In genomic region chr2:233855345-233855744, GRCh38 we compare ENCODE assay signal across 2 cellular contexts.
TF ChIP-seq lines count a peak whose summit lies in the region.

No MANE protein-coding gene starts in this region.

TF ChIP-seq in GM12878, 131 proteins besides CTCF, POLR2A, EP300 and RAD21 (continued from another document):
- TF ChIP-seq, protein P1, sequence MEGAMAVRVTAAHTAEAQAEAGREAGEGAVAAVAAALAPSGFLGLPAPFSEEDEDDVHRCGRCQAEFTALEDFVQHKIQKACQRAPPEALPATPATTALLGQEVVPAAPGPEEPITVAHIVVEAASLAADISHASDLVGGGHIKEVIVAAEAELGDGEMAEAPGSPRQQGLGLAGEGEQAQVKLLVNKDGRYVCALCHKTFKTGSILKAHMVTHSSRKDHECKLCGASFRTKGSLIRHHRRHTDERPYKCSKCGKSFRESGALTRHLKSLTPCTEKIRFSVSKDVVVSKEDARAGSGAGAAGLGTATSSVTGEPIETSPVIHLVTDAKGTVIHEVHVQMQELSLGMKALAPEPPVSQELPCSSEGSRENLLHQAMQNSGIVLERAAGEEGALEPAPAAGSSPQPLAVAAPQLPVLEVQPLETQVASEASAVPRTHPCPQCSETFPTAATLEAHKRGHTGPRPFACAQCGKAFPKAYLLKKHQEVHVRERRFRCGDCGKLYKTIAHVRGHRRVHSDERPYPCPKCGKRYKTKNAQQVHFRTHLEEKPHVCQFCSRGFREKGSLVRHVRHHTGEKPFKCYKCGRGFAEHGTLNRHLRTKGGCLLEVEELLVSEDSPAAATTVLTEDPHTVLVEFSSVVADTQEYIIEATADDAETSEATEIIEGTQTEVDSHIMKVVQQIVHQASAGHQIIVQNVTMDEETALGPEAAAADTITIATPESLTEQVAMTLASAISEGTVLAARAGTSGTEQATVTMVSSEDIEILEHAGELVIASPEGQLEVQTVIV (IDR thresholded peaks at IDR 0.05; ENCODE audit: borderline replicate concordance, partially characterized antibody), result no peak
- no peak for TF ChIP-seq CEBPB (IDR thresholded peaks at IDR 0.05; ENCODE audit: borderline replicate concordance in 1 of 2, low read depth in 2 of 2, low read length in 2 of 2)
- no peak for TF ChIP-seq KDM1A (IDR thresholded peaks at IDR 0.05; ENCODE audit: borderline replicate concordance)
- TF ChIP-seq WRNIP1 (IDR thresholded peaks at IDR 0.05; ENCODE audit: borderline replicate concordance, low read depth, low read length), result no peak
- TF ChIP-seq, protein P2, sequence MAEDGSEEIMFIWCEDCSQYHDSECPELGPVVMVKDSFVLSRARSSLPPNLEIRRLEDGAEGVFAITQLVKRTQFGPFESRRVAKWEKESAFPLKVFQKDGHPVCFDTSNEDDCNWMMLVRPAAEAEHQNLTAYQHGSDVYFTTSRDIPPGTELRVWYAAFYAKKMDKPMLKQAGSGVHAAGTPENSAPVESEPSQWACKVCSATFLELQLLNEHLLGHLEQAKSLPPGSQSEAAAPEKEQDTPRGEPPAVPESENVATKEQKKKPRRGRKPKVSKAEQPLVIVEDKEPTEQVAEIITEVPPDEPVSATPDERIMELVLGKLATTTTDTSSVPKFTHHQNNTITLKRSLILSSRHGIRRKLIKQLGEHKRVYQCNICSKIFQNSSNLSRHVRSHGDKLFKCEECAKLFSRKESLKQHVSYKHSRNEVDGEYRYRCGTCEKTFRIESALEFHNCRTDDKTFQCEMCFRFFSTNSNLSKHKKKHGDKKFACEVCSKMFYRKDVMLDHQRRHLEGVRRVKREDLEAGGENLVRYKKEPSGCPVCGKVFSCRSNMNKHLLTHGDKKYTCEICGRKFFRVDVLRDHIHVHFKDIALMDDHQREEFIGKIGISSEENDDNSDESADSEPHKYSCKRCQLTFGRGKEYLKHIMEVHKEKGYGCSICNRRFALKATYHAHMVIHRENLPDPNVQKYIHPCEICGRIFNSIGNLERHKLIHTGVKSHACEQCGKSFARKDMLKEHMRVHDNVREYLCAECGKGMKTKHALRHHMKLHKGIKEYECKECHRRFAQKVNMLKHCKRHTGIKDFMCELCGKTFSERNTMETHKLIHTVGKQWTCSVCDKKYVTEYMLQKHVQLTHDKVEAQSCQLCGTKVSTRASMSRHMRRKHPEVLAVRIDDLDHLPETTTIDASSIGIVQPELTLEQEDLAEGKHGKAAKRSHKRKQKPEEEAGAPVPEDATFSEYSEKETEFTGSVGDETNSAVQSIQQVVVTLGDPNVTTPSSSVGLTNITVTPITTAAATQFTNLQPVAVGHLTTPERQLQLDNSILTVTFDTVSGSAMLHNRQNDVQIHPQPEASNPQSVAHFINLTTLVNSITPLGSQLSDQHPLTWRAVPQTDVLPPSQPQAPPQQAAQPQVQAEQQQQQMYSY (CRISPR knock-in tag; IDR thresholded peaks at IDR 0.05), result no peak
- no peak for TF ChIP-seq ZNF384 (IDR thresholded peaks at IDR 0.05; ENCODE audit: borderline replicate concordance, low read depth, low read length)
- no peak for TF ChIP-seq FOXK2 (IDR thresholded peaks at IDR 0.05)
- no peak for TF ChIP-seq TCF7 (IDR thresholded peaks at IDR 0.05; ENCODE audit: borderline replicate concordance)
- no peak for TF ChIP-seq NRF1 (conservative IDR thresholded peaks at IDR 0.05; ENCODE audit: low read depth, low read length)
- TF ChIP-seq KLF5 (IDR thresholded peaks at IDR 0.05; ENCODE audit: partially characterized antibody), result no peak
- TF ChIP-seq CUX1 (IDR thresholded peaks at IDR 0.05; ENCODE audit: insufficient replicate concordance, low read depth, low read length), result no peak
- no peak for TF ChIP-seq PML (IDR thresholded peaks at IDR 0.05; ENCODE audit: low read length)
- no peak for TF ChIP-seq MTA2 (IDR thresholded peaks at IDR 0.05; ENCODE audit: low read depth)

TF ChIP-seq in neural cell, 6 proteins besides CTCF, POLR2A, EP300 and RAD21 (continued from another document):
- TF ChIP-seq REST (IDR thresholded peaks at IDR 0.05; ENCODE audit: borderline replicate concordance) (no peak), SMC3 (conservative IDR thresholded peaks at IDR 0.05; ENCODE audit: poor library complexity) (no peak)
